ENCODE assay signal across 8 cellular contexts in genomic region chr15:91186892-91187644, GRCh38.
DNase-seq lines count a peak whose midpoint lies in the region; ATAC-seq and TF ChIP-seq lines count a peak whose summit lies in the region.

No MANE protein-coding gene starts in this region.

- intact Hi-C loops in body of pancreas (cut with DNase I), result no loop called here
- intact Hi-C loops in gastrocnemius medialis (cut with DNase I; ENCODE audit: low total_unique reads), result no loop called here

- H3K4me1 ChIP-seq in body of pancreas (no peaks in the 10 kb centered on the region), gastrocnemius medialis (no peaks in the 10 kb centered on the region)

- in situ Hi-C loops in gastrocnemius medialis (cut with MboI; ENCODE audit: low sequenced_read_pairs in 4 of 4), result no loop called here

- no peaks in the 10 kb centered on the region for H3K36me3 ChIP-seq in body of pancreas (replicated peaks in 1 of 2; ENCODE audit: insufficient read depth in 1 of 2, low read depth in 2 of 2)
- no peaks in the 10 kb centered on the region for H3K36me3 ChIP-seq in gastrocnemius medialis

- TF ChIP-seq POLR2A in body of pancreas (IDR thresholded peaks at IDR 0.05), result no peak
- no peak for TF ChIP-seq POLR2A in gastrocnemius medialis (IDR thresholded peaks at IDR 0.05)

- H3K4me3 ChIP-seq in body of pancreas (no peak overlapping the region), gastrocnemius medialis (no peak overlapping the region)

- TF ChIP-seq CTCF in body of pancreas (IDR thresholded peaks at IDR 0.05), result no peak
- TF ChIP-seq CTCF in gastrocnemius medialis (IDR thresholded peaks at IDR 0.05 in 4 of 5, conservative IDR thresholded peaks at IDR 0.05 in 1 of 5), result no peak

- no peak overlapping the region for H3K27ac ChIP-seq in body of pancreas
- H3K27ac ChIP-seq in gastrocnemius medialis, result no peak overlapping the region

- ATAC-seq in body of pancreas, result no peak
- no peak for ATAC-seq in gastrocnemius medialis
- no peak for ATAC-seq in HG02678 (IDR thresholded peaks at IDR 0.05; ENCODE audit: unreplicated experiment)
- ATAC-seq in HG02763 (IDR thresholded peaks at IDR 0.05; ENCODE audit: unreplicated experiment), result no peak

- no peaks in the 10 kb centered on the region for H3K9me3 ChIP-seq in body of pancreas
- H3K9me3 ChIP-seq in gastrocnemius medialis, result no peaks in the 10 kb centered on the region

- H3K27me3 ChIP-seq in body of pancreas (no peaks in the 10 kb centered on the region), gastrocnemius medialis (peaks cover 0 to 2% (median 0%) of the 10 kb centered on the region in 3 donors)

- WGBS in body of pancreas, 2 donors, result 16 to 17% methylated on average over 6 of the region's 6 CpGs

- peak; percentile 7 for DNase-seq in NCI-H2029 treated with DMSO at 0.1 percent for 48 hours (lab: John Stamatoyannopoulos, UW)
- no peak for DNase-seq in NCI-H2029 (lab: John Stamatoyannopoulos, UW)
- DNase-seq in NAMALWA (ENCODE audit: low spot score), result peak; percentile 24
- DNase-seq in body of pancreas, result peak; percentile 14 to 28 (median 22)
- peak; percentile 46 to 49 for DNase-seq in lung microvascular endothelial cell (ENCODE audit: low read depth in 2 of 2)
- DNase-seq in gastrocnemius medialis, result no peak

Comparison
In these comparisons a context has a peak if more than half of its experiments do, and no peak if none do; other contexts are left out.
1. DNase-seq: peak in NCI-H2029 treated with DMSO at 0.1 percent for 48 hours (single experiment), NAMALWA (single experiment), body of pancreas (4 of 4) and lung microvascular endothelial cell (2 of 2); none in NCI-H2029 (single experiment) and gastrocnemius medialis (0 of 2).